21 cellular contexts compared by ENCODE assay signal in genomic region chrX:7024850-7025249, GRCh38.
DNase-seq lines count a peak whose midpoint lies in the region; ATAC-seq, FAIRE-seq and TF ChIP-seq lines count a peak whose summit lies in the region.
"Had no signal": no experiment of that assay in that cellular context is flagged by ENCODE, and none has a peak within 500 bp of the region (broad histone marks: within the 10 kb centered on the region; RNA-seq: fewer than 3 reads in every experiment).

No MANE protein-coding gene starts in this region.

- no peaks in the 10 kb centered on the region for H3K4me1 ChIP-seq in RWPE2 (ENCODE audit: insufficient read depth, poor library complexity, severe bottlenecking)
- peaks cover 12% of the 10 kb centered on the region for H3K4me1 ChIP-seq in keratinocyte (ENCODE audit: control insufficient read depth, extremely low read depth, insufficient read depth, low read length)
- H3K4me1 ChIP-seq: BLaER1 treated with 17β-estradiol and CSF1 and Interleukin-3, amounts not matched to agents 10 nM and 100 nM had no signal

- TF ChIP-seq CTCF in RWPE2 (IDR thresholded peaks at IDR 0.05; ENCODE audit: poor library complexity, severe bottlenecking), result no peak
- no peak for TF ChIP-seq CTCF in keratinocyte (optimal IDR thresholded peaks at IDR 0.05 in 1 of 3, IDR thresholded peaks at IDR 0.05 in 1 of 3, conservative IDR thresholded peaks at IDR 0.05 in 1 of 3; ENCODE audit: extremely low read depth in 1 of 3, insufficient read depth in 2 of 3, low read length in 3 of 3)

- DNase-seq in NCI-H2171 treated with DMSO at 0.1 percent for 48 hours (lab: John Stamatoyannopoulos, UW) (peak; percentile 46), NCI-H2171 (lab: John Stamatoyannopoulos, UW) (no peak), RWPE2 (ENCODE audit: low spot score) (no peak), epithelial cell of prostate (ENCODE audit: low read depth, low spot score) (peak; percentile 8), keratinocyte (ENCODE audit: low read depth, low spot score) (no peak), medulla oblongata (ENCODE audit: extremely low spot score) (no peak), KBM-7 (no peak)
- DNase-seq: CD4-positive, CD25-positive, alpha-beta regulatory T cell; CD8-positive, alpha-beta memory T cell; COR-L47; DMS 273 treated with DMSO at 0.1 percent for 48 hours; DMS53; DND-41; EL; H7; HFFc6 had no signal

- peak overlapping the region; percentile 10 for H2AFZ ChIP-seq in keratinocyte (ENCODE audit: control insufficient read depth, low read length)
- H2AFZ ChIP-seq: GM23338 had no signal

- in situ Hi-C loops in KBM-7 (cut with MboI; ENCODE audit: low pct_unique_long_range_greater_than_20kb, low sequenced_read_pairs), result no loop called here

- H3K4me3 ChIP-seq in RWPE2 (ENCODE audit: severe bottlenecking), result no peak overlapping the region
- H3K4me3 ChIP-seq in keratinocyte (ENCODE audit: control insufficient read depth in 2 of 3, extremely low read depth in 1 of 3, insufficient read depth in 2 of 3, low read depth in 1 of 3, low read length in 3 of 3), result no peak overlapping the region
- H3K4me3 ChIP-seq: BLaER1 treated with 17β-estradiol and CSF1 and Interleukin-3, amounts not matched to agents 10 nM and 100 nM; GM12878; GM23338 had no signal

- no peak overlapping the region for H3K9ac ChIP-seq in keratinocyte (ENCODE audit: control insufficient read depth, extremely low read depth, insufficient read depth, low read length)
- H3K9ac ChIP-seq: BLaER1 treated with 17β-estradiol and CSF1 and Interleukin-3, amounts not matched to agents 10 nM and 100 nM had no signal

- peak; percentile 99 for FAIRE-seq in keratinocyte (lab: Jason Lieb, UNC)
- FAIRE-seq: GM12878 had no signal

- H3K79me2 ChIP-seq in keratinocyte (ENCODE audit: control insufficient read depth, insufficient read depth, low read length), result no peaks in the 10 kb centered on the region

- dilution Hi-C loops in keratinocyte (cut with MboI; ENCODE audit: extremely low pct_ligation_motif_present, low sequenced_read_pairs), result no loop called here

- H3K27me3 ChIP-seq in RWPE2 (ENCODE audit: insufficient read depth, poor library complexity, severe bottlenecking), result no peaks in the 10 kb centered on the region
- no peaks in the 10 kb centered on the region for H3K27me3 ChIP-seq in keratinocyte (ENCODE audit: control insufficient read depth, extremely low read depth, insufficient read depth, low read length)
- H3K27me3 ChIP-seq: BLaER1 treated with 17β-estradiol and CSF1 and Interleukin-3, amounts not matched to agents 10 nM and 100 nM had no signal

- H3K9me3 ChIP-seq in RWPE2 (ENCODE audit: severe bottlenecking) (no peaks in the 10 kb centered on the region), keratinocyte (ENCODE audit: control insufficient read depth, low read depth, low read length) (no peaks in the 10 kb centered on the region)
- H3K9me3 ChIP-seq: BLaER1 treated with 17β-estradiol and CSF1 and Interleukin-3, amounts not matched to agents 10 nM and 100 nM had no signal

- ATAC-seq in RWPE2 (ENCODE audit: low read depth) (peak; percentile 25; the same call in 1 of the 3 replicates), HG03135 (IDR thresholded peaks at IDR 0.05; ENCODE audit: unreplicated experiment) (no peak)
- ATAC-seq: GM12878, GM23338, HCT116 had no signal

- no peak overlapping the region for H3K27ac ChIP-seq in RWPE2 (ENCODE audit: poor library complexity, severe bottlenecking)
- peak overlapping the region; percentile 22 for H3K27ac ChIP-seq in epithelial cell of prostate
- peak overlapping the region; percentile 10 for H3K27ac ChIP-seq in keratinocyte (ENCODE audit: control insufficient read depth, insufficient read depth, low read length)
- H3K27ac ChIP-seq: BLaER1 treated with 17β-estradiol and CSF1 and Interleukin-3, amounts not matched to agents 10 nM and 100 nM had no signal

- no peaks in the 10 kb centered on the region for H4K20me1 ChIP-seq in keratinocyte (ENCODE audit: control insufficient read depth, extremely low read depth, insufficient read depth, low read length)
- H4K20me1 ChIP-seq: BLaER1 treated with 17β-estradiol and CSF1 and Interleukin-3, amounts not matched to agents 10 nM and 100 nM had no signal

- peak overlapping the region; percentile 24 for H3K4me2 ChIP-seq in keratinocyte (ENCODE audit: control insufficient read depth, extremely low read depth, insufficient read depth, low read depth, low read length)
- H3K4me2 ChIP-seq: BLaER1 treated with 17β-estradiol and CSF1 and Interleukin-3, amounts not matched to agents 10 nM and 100 nM; GM23338 had no signal

- H3K36me3 ChIP-seq in RWPE2 (ENCODE audit: low read depth), result no peaks in the 10 kb centered on the region
- no peaks in the 10 kb centered on the region for H3K36me3 ChIP-seq in keratinocyte (ENCODE audit: control insufficient read depth in 2 of 2, extremely low read depth in 1 of 2, insufficient read depth in 2 of 2, low read length in 2 of 2)
- H3K36me3 ChIP-seq: BLaER1 treated with 17β-estradiol and CSF1 and Interleukin-3, amounts not matched to agents 10 nM and 100 nM had no signal

- no peaks in the 10 kb centered on the region for H3K9me1 ChIP-seq in keratinocyte (ENCODE audit: control insufficient read depth, extremely low read depth, insufficient read depth, low read length)

Comparison
In these comparisons a context has a peak if more than half of its experiments do, and no peak if none do; other contexts are left out.
1. DNase-seq: peak in NCI-H2171 treated with DMSO at 0.1 percent for 48 hours (single experiment) and epithelial cell of prostate (single experiment); none in NCI-H2171 (single experiment), RWPE2 (single experiment), keratinocyte (single experiment), medulla oblongata (single experiment) and KBM-7 (single experiment).